8 cellular contexts compared by ENCODE assay signal in the genomic region with DNA sequence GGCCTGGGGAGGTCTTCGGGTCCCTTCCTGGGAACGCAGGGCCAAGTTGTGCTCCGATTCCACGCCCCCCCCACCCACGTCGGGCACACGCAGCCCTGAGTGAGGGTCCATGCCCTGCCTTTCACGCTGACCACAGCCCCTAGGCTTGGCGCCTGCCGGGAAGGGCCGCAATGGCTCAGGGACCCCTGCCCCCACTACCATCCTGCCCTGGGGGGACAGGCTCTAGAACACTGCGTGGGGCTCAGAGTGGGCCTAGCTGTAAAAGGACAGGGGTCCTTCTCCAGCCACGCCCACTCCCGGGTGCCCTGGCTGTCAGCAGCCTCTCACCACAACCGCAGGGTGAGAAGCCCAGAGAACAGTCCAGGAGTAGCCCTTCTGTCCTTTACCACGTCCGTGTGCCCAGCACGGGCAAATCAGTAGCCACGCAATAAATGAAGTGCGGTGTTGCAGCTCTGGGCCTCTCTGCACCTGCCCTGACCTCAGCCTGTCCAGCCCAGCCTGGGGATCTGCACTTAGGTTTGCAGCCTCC. TPM values are rescaled to one million over a fixed set of nuclear protein-coding genes. Genes with fewer than 3 reads are reported as not detected.
A peak's percentile ranks its signal among the peaks of the same experiment; 100 is the strongest.
DNase-seq lines count a peak whose midpoint lies in the region; ATAC-seq and TF ChIP-seq lines count a peak whose summit lies in the region.

No MANE protein-coding gene starts in this region.

- intact Hi-C loops in heart right ventricle (cut with DNase I): no loop called here
- intact Hi-C loops in sciatic nerve (cut with DNase I): no loop called here

- 26 to 31% methylated on average over 20 of the region's 20 CpGs for WGBS in heart right ventricle, 2 donors

- H3K27ac ChIP-seq in WERI-Rb-1 (peak overlapping the region; percentile 58), heart right ventricle (peak overlapping the region in 6 of 10 donors; percentile 22 to 78 (median 66))

- peaks cover 9 to 72% (median 28%) of the 10 kb centered on the region in 9 donors for H3K4me1 ChIP-seq in heart right ventricle

- DNase-seq in H7 (no peak), WERI-Rb-1 (peak; percentile 36), heart right ventricle (no peak), sciatic nerve (ENCODE audit: low spot score) (no peak), NCI-H1105 treated with DMSO at 0.1 percent for 48 hours (lab: John Stamatoyannopoulos, UW) (no peak), activated gamma-delta T cell (lab: John Stamatoyannopoulos, UW) (no peak), HK-2 (ENCODE audit: unreplicated experiment) (no peak)

- peak overlapping the region; percentile 63 for H3K4me3 ChIP-seq in H7 (ENCODE audit: insufficient read depth, low read depth, low read length)
- peak overlapping the region; percentile 54 for H3K4me3 ChIP-seq in WERI-Rb-1 (ENCODE audit: low read depth, low read length)
- peak overlapping the region in 9 of 10 donors; percentile 46 to 71 (median 61) for H3K4me3 ChIP-seq in heart right ventricle

- H3K27me3 ChIP-seq in H7 (ENCODE audit: control insufficient read depth, insufficient read depth, low read length) (peaks cover 22% of the 10 kb centered on the region), WERI-Rb-1 (ENCODE audit: insufficient read depth, low read depth, severe bottlenecking) (no peaks in the 10 kb centered on the region), heart right ventricle (peaks cover 0 to 23% (median 0%) of the 10 kb centered on the region in 7 donors)

- H3K9me3 ChIP-seq in WERI-Rb-1 (ENCODE audit: severe bottlenecking): no peaks in the 10 kb centered on the region
- H3K9me3 ChIP-seq in heart right ventricle: no peaks in the 10 kb centered on the region

- no peaks in the 10 kb centered on the region for H3K36me3 ChIP-seq in H7 (replicated peaks; ENCODE audit: control insufficient read depth, insufficient read depth, low read length)
- no peaks in the 10 kb centered on the region for H3K36me3 ChIP-seq in WERI-Rb-1
- H3K36me3 ChIP-seq in heart right ventricle: no peaks in the 10 kb centered on the region

- ATAC-seq in heart right ventricle (peak in 4 of 8 donors; percentile 1 to 43 (median 12)), sciatic nerve (peak; percentile 7), GM21529 (IDR thresholded peaks at IDR 0.05; ENCODE audit: unreplicated experiment) (no peak)

- TF ChIP-seq CTCF in WERI-Rb-1 (IDR thresholded peaks at IDR 0.05; ENCODE audit: low read depth, low read length): no peak
- no peak for TF ChIP-seq CTCF in heart right ventricle (IDR thresholded peaks at IDR 0.05)

RNA-seq across cellular contexts. Expression of a gene that starts 9.4 kb away (rescaled TPM):
- 0.22 and 1.1 TPM in 2 replicates for total RNA-seq in H7 (2014; rRNA removed; shearing (Covaris generic))
- total RNA-seq in heart right ventricle (1 to 10 TPM in 2 of 10 donors, under 1 TPM in 8; 0.13 to 2.4 (median 0.29) TPM), sciatic nerve (1.6 TPM)
- under 1 TPM; 0.22 to 0.54 TPM for polyA plus RNA-seq in heart right ventricle
